In genomic region chr2:16755377-16755776, GRCh38 we compare ENCODE assay signal across 23 cellular contexts.
DNase-seq lines count a peak whose midpoint lies in the region; ATAC-seq and TF ChIP-seq lines count a peak whose summit lies in the region.
"Had no signal": no experiment of that assay in that cellular context is flagged by ENCODE, and none has a peak within 500 bp of the region (broad histone marks: within the 10 kb centered on the region; RNA-seq: fewer than 3 reads in every experiment).

No MANE protein-coding gene starts in this region.

- intact Hi-C loops in heart right ventricle (cut with DNase I), result loop anchor here in 9 of 10 donors (2.0 to 10.0 kb wide), 12 partner anchors 88 to 1121 kb away; partner anchors contain the start of genes MYCN (in 2 of the 9) and CYRIA (in 1 of the 9)
- intact Hi-C loops in thyroid gland (cut with DNase I), result loop anchor here (5.0 kb wide), 2 partner anchors 143 to 203 kb away; no protein-coding TSS in a partner anchor
- intact Hi-C loops in activated CD8-positive, alpha-beta T cell treated with anti-CD3 and anti-CD28 coated beads for 36 hours (cut with micrococcal nuclease), result loop anchor here (5.0 kb wide), 1 partner anchor 203 kb away; no protein-coding TSS in a partner anchor

- H2BK120ac ChIP-seq in neuronal stem cell (ENCODE audit: low read depth, low read length), result no peak overlapping the region

- H3K9ac ChIP-seq in neuronal stem cell (ENCODE audit: low read depth, low read length, poor library complexity), result no peak overlapping the region
- H3K9ac ChIP-seq: BLaER1 treated with 17β-estradiol and CSF1 and Interleukin-3, amounts not matched to agents 10 nM and 100 nM; GM23248 had no signal

- peak; percentile 54 to 84 (median 71) for ATAC-seq in heart right ventricle
- no peak for ATAC-seq in activated CD8-positive, alpha-beta T cell treated with anti-CD3 and anti-CD28 coated beads for 36 hours
- ATAC-seq: GM12878 had no signal

- no peaks in the 10 kb centered on the region for H3K4me1 Mint-ChIP-seq in activated CD8-positive, alpha-beta T cell treated with anti-CD3 and anti-CD28 coated beads for 36 hours (ENCODE audit: low read depth)
- H3K4me1 Mint-ChIP-seq: CD4-positive, alpha-beta memory T cell had no signal

- no peaks in the 10 kb centered on the region for H3K27me3 Mint-ChIP-seq in activated CD8-positive, alpha-beta T cell treated with anti-CD3 and anti-CD28 coated beads for 36 hours

- peak overlapping the region; percentile 10 for H3K23ac ChIP-seq in neuronal stem cell (ENCODE audit: low read depth, low read length, poor library complexity)

- 66 to 76% methylated on average over 8 of the region's 8 CpGs for WGBS in heart right ventricle, 2 donors
- no CpG with 5 or more reads among the region's 8 CpGs for WGBS in neuronal stem cell (ENCODE audit: extremely low coverage in 2 of 2, insufficient read length in 2 of 2, insufficient replicate concordance in 1 of 2), 2 donors
- 63 to 70% methylated on average over 6 to 8 of the region's 8 CpGs for WGBS in thyroid gland, 2 donors

- H3K79me1 ChIP-seq in neuronal stem cell (ENCODE audit: low read depth, low read length), result no peaks in the 10 kb centered on the region

- H2BK15ac ChIP-seq in neuronal stem cell (ENCODE audit: low read length), result no peak overlapping the region

- H3K36me3 ChIP-seq in heart right ventricle (no peaks in the 10 kb centered on the region), neuronal stem cell (replicated peaks in 1 of 2; ENCODE audit: control insufficient read depth in 2 of 2, insufficient read depth in 2 of 2, low read length in 2 of 2) (no peaks in the 10 kb centered on the region), thyroid gland (no peaks in the 10 kb centered on the region)
- H3K36me3 ChIP-seq: BLaER1 treated with 17β-estradiol and CSF1 and Interleukin-3, amounts not matched to agents 10 nM and 100 nM; SJSA1 had no signal

- H3K4me2 ChIP-seq in neuronal stem cell (ENCODE audit: insufficient read depth, low read length, poor library complexity, severe bottlenecking), result no peak overlapping the region
- H3K4me2 ChIP-seq: BLaER1 treated with 17β-estradiol and CSF1 and Interleukin-3, amounts not matched to agents 10 nM and 100 nM had no signal

- no peak overlapping the region for H2AK5ac ChIP-seq in neuronal stem cell (ENCODE audit: low read depth, low read length)

- TF ChIP-seq CTCF in C4-2B (conservative IDR thresholded peaks at IDR 0.05), result no peak
- TF ChIP-seq CTCF in heart right ventricle (IDR thresholded peaks at IDR 0.05), result no peak
- no peak for TF ChIP-seq CTCF in thyroid gland (IDR thresholded peaks at IDR 0.05)
- TF ChIP-seq CTCF in activated CD8-positive, alpha-beta T cell treated with anti-CD3 and anti-CD28 coated beads for 36 hours (IDR thresholded peaks at IDR 0.05), result no peak

- CTCF ChIA-PET in activated CD8-positive, alpha-beta T cell treated with anti-CD3 and anti-CD28 coated beads for 36 hours (lab: Charles Lee), result interaction anchor here (0.5 to 4.8 kb wide), 5 partner anchors 13 to 620 kb away, joined by 3 to 41 read pairs (median 16); no protein-coding TSS in a partner anchor

- no peak for TF ChIP-seq POLR2A in thyroid gland (IDR thresholded peaks at IDR 0.05)

- H2AFZ ChIP-seq in neuronal stem cell (ENCODE audit: low read length), result no peak overlapping the region
- H2AFZ ChIP-seq: GM23248 had no signal

- H3K9me3 Mint-ChIP-seq in activated CD8-positive, alpha-beta T cell treated with anti-CD3 and anti-CD28 coated beads for 36 hours, result no peaks in the 10 kb centered on the region
- H3K9me3 Mint-ChIP-seq: H9 had no signal

- H3K4me3 ChIP-seq in heart right ventricle (no peak overlapping the region), neuronal stem cell (ENCODE audit: low read length in 2 of 2) (no peak overlapping the region), thyroid gland (replicated peaks in 1 of 3) (no peak overlapping the region)
- H3K4me3 ChIP-seq: BLaER1 treated with 17β-estradiol and CSF1 and Interleukin-3, amounts not matched to agents 10 nM and 100 nM; GM12878; GM23248; SJSA1 had no signal

- peaks cover 0 to 28% (median 10%) of the 10 kb centered on the region in 9 donors for H3K4me1 ChIP-seq in heart right ventricle
- H3K4me1 ChIP-seq in neuronal stem cell (ENCODE audit: control insufficient read depth in 2 of 2, insufficient read depth in 1 of 2, low read depth in 1 of 2, low read length in 2 of 2), result no peaks in the 10 kb centered on the region
- peaks cover 18 to 24% of the 10 kb centered on the region in 2 donors for H3K4me1 ChIP-seq in thyroid gland
- H3K4me1 ChIP-seq: Caco-2, SJSA1 had no signal

- POLR2A ChIA-PET in activated CD8-positive, alpha-beta T cell treated with anti-CD3 and anti-CD28 coated beads for 36 hours (lab: Charles Lee), result no interaction called here

- H3K4me3 Mint-ChIP-seq in activated CD8-positive, alpha-beta T cell treated with anti-CD3 and anti-CD28 coated beads for 36 hours, result no peak overlapping the region
- H3K4me3 Mint-ChIP-seq: CD4-positive, alpha-beta memory T cell; H9 had no signal

- no peak overlapping the region for H2BK12ac ChIP-seq in neuronal stem cell (ENCODE audit: low read length)

- no peak overlapping the region for H4K8ac ChIP-seq in neuronal stem cell (ENCODE audit: low read depth, low read length)

- no peak overlapping the region for H4K91ac ChIP-seq in neuronal stem cell (ENCODE audit: low read depth, low read length, poor library complexity)

- H3K9me3 ChIP-seq in heart right ventricle, result no peaks in the 10 kb centered on the region
- H3K9me3 ChIP-seq in neuronal stem cell (replicated peaks in 1 of 2; ENCODE audit: control insufficient read depth in 2 of 2, insufficient read depth in 1 of 2, low read depth in 1 of 2, low read length in 2 of 2), result no peaks in the 10 kb centered on the region
- no peaks in the 10 kb centered on the region for H3K9me3 ChIP-seq in thyroid gland
- H3K9me3 ChIP-seq: Caco-2, SJSA1 had no signal

- H3K36me3 Mint-ChIP-seq in activated CD8-positive, alpha-beta T cell treated with anti-CD3 and anti-CD28 coated beads for 36 hours (ENCODE audit: low read depth), result no peaks in the 10 kb centered on the region
- H3K36me3 Mint-ChIP-seq: CD4-positive, alpha-beta memory T cell had no signal

- H3K14ac ChIP-seq in neuronal stem cell (ENCODE audit: low read length), result peak overlapping the region; percentile 42

- H3K27me3 ChIP-seq in heart right ventricle, result peaks cover 0 to 5% (median 0%) of the 10 kb centered on the region in 7 donors
- H3K27me3 ChIP-seq in neuronal stem cell (ENCODE audit: control insufficient read depth in 3 of 3, insufficient read depth in 3 of 3, low read depth in 1 of 3, low read length in 3 of 3), result peaks cover 0 to 11% (median 0%) of the 10 kb centered on the region in 3 experiments
- no peaks in the 10 kb centered on the region for H3K27me3 ChIP-seq in thyroid gland
- H3K27me3 ChIP-seq: BLaER1 treated with 17β-estradiol and CSF1 and Interleukin-3, amounts not matched to agents 10 nM and 100 nM had no signal

- H3K18ac ChIP-seq in neuronal stem cell (ENCODE audit: low read length), result no peak overlapping the region

- H2BK5ac ChIP-seq in neuronal stem cell (ENCODE audit: low read length), result no peak overlapping the region

- DNase-seq in heart right ventricle, result peak; percentile 24 to 64
- no peak for DNase-seq in neuronal stem cell (ENCODE audit: low spot score)
- peak in 1 of 2 donors; percentile 14 for DNase-seq in thyroid gland
- DNase-seq in HuH-7.5 (ENCODE audit: low spot score), result no peak
- DNase-seq in Kasumi-1 (lab: John Stamatoyannopoulos, UW), result no peak
- no peak for DNase-seq in activated CD8-positive, alpha-beta T cell treated with anti-CD3 and anti-CD28 coated beads for 36 hours
- no peak for DNase-seq in MV-4-11 (lab: John Stamatoyannopoulos, UW)
- DNase-seq: AML-193; Caco-2; CD4-positive, alpha-beta memory T cell; GDM1; GM23248; H9; NCI-H1105; NCI-H1436 treated with DMSO at 0.1 percent for 48 hours; NCI-H187 treated with DMSO at 0.1 percent for 48 hours; NCI-H2171 treated with DMSO at 0.1 percent for 48 hours; NCI-H524; NCI-H748 treated with DMSO at 0.1 percent for 48 hours had no signal

- no peak overlapping the region for H3K4ac ChIP-seq in neuronal stem cell (ENCODE audit: low read length)

- H3K27ac Mint-ChIP-seq in activated CD8-positive, alpha-beta T cell treated with anti-CD3 and anti-CD28 coated beads for 36 hours, result no peak overlapping the region
- H3K27ac Mint-ChIP-seq: CD4-positive, alpha-beta memory T cell; H9 had no signal

- H3K27ac ChIP-seq in C4-2B, result 0 out of 2 replicates have a peak overlapping the region, but pooled peaks have one; percentile 31
- H3K27ac ChIP-seq in heart right ventricle, result peak overlapping the region in 3 of 10 donors; percentile 8 to 26 (median 9)
- H3K27ac ChIP-seq in neuronal stem cell (replicated peaks; ENCODE audit: low read length), result no peak overlapping the region
- peak overlapping the region in 2 of 3 donors; percentile 77 to 86 for H3K27ac ChIP-seq in thyroid gland
- H3K27ac ChIP-seq: GM23248, SJSA1 had no signal

Comparison
In these comparisons a context has a peak if more than half of its experiments do, and no peak if none do; other contexts are left out.
1. DNase-seq: peak in heart right ventricle (2 of 2); none in neuronal stem cell (single experiment), HuH-7.5 (single experiment), Kasumi-1 (0 of 2), activated CD8-positive, alpha-beta T cell treated with anti-CD3 and anti-CD28 coated beads for 36 hours (single experiment) and MV-4-11 (single experiment).